Comparison of ENCODE assay signal across 12 cellular contexts in genomic region chr14:104443391-104444158, GRCh38.
DNase-seq lines count a peak whose midpoint lies in the region; ATAC-seq, FAIRE-seq and TF ChIP-seq lines count a peak whose summit lies in the region.
"Had no signal": no experiment of that assay in that cellular context is flagged by ENCODE, and none has a peak within 500 bp of the region (broad histone marks: within the 10 kb centered on the region; RNA-seq: fewer than 3 reads in every experiment).

No MANE protein-coding gene starts in this region.

- no peak overlapping the region for H3K23ac ChIP-seq in H1 (ENCODE audit: insufficient read length)

- peaks cover 6% of the 10 kb centered on the region; the same call in 1 of the 2 replicates for H3K23me2 ChIP-seq in H1 (ENCODE audit: low read depth, low read length)

- H2BK12ac ChIP-seq in H1 (ENCODE audit: low read depth, low read length) = no peak overlapping the region; the same call in 1 of the 2 replicates

- H3K9ac ChIP-seq in H1 (replicated peaks in 1 of 4; ENCODE audit: extremely low read depth in 1 of 4, low read depth in 3 of 4, low read length in 3 of 4) = no peak overlapping the region; a peak in 1 of 7 replicates

- no peak overlapping the region for H3K27ac Mint-ChIP-seq in activated CD4-positive, alpha-beta T cell treated with anti-CD3 and anti-CD28 coated beads for 36 hours
- H3K27ac Mint-ChIP-seq: nephron progenitor cell had no signal

- TF ChIP-seq EP300 in H1 (IDR thresholded peaks at IDR 0.05; ENCODE audit: borderline replicate concordance in 1 of 2, low read depth in 2 of 2, low read length in 2 of 2) = no peak
- TF ChIP-seq EP300 in gastroesophageal sphincter (IDR thresholded peaks at IDR 0.05) = no peak

- H4K5ac ChIP-seq in H1 (ENCODE audit: insufficient read length, low read depth, low read length) = peak overlapping the region; percentile 19

- peak in 2 of 3 experiments; percentile 65 to 70; a peak in 3 of 4 replicates for TF ChIP-seq CTCF in H1 (IDR thresholded peaks at IDR 0.05; ENCODE audit: control extremely low read depth in 1 of 3, insufficient read depth in 1 of 3, low read depth in 1 of 3, low read length in 3 of 3)
- no peak for TF ChIP-seq CTCF in gastroesophageal sphincter (IDR thresholded peaks at IDR 0.05)

- H2AFZ ChIP-seq in H1 (ENCODE audit: low read length) = peak overlapping the region; percentile 84

- H3K56ac ChIP-seq in H1 (replicated peaks; ENCODE audit: insufficient read length, low read depth, low read length) = peak overlapping the region; percentile 87

- H2BK5ac ChIP-seq in H1 (ENCODE audit: low read depth, low read length) = no peak overlapping the region

- no peak overlapping the region; the same call in 1 of the 2 replicates for H4K8ac ChIP-seq in H1 (ENCODE audit: extremely low read depth, insufficient read depth, low read length)

- FAIRE-seq in H1 (lab: Jason Lieb, UNC) = no peak
- no peak for FAIRE-seq in urothelium cell line (lab: Jason Lieb, UNC)
- FAIRE-seq: colon had no signal

- 42% methylated on average over 13 of the region's 13 CpGs; no CpG with 5 or more reads in 1 of the 2 experiments for WGBS in H1 (ENCODE audit: extremely low coverage in 1 of 2, insufficient coverage in 1 of 2, insufficient read length in 1 of 2, insufficient replicate concordance in 2 of 2, low coverage in 1 of 2, low lambda C conversion rate in 2 of 2, missing lambda C conversion rate in 1 of 2), 2 experiments
- WGBS in gastroesophageal sphincter (ENCODE audit: low coverage in 1 of 2), 2 donors = 53% methylated on average over 5 of the region's 13 CpGs; no CpG with 5 or more reads in 1 of the 2 donors

- no peaks in the 10 kb centered on the region for H3K4me1 Mint-ChIP-seq in activated CD4-positive, alpha-beta T cell treated with anti-CD3 and anti-CD28 coated beads for 36 hours

- H3K4ac ChIP-seq in H1 (replicated peaks; ENCODE audit: insufficient read length, low read depth, low read length) = peak overlapping the region; percentile 55

- peaks cover 4% of the 10 kb centered on the region for H3K9me3 Mint-ChIP-seq in activated CD4-positive, alpha-beta T cell treated with anti-CD3 and anti-CD28 coated beads for 36 hours (ENCODE audit: low read depth)

- peak; percentile 40 to 61 for TF ChIP-seq RAD21 in H1 (IDR thresholded peaks at IDR 0.05 in 1 of 2, conservative IDR thresholded peaks at IDR 0.05 in 1 of 2; ENCODE audit: low read depth in 2 of 2, low read length in 2 of 2)

- H3K27me3 ChIP-seq in H1 (replicated peaks in 1 of 4; ENCODE audit: control insufficient read depth in 3 of 4, extremely low read depth in 1 of 4, insufficient read depth in 3 of 4, low read length in 3 of 4) = no peaks in the 10 kb centered on the region; a peak in 1 of 7 replicates
- peaks cover 29% of the 10 kb centered on the region for H3K27me3 ChIP-seq in gastroesophageal sphincter

- intact Hi-C loops in activated CD4-positive, alpha-beta T cell treated with anti-CD3 and anti-CD28 coated beads for 36 hours (cut with DNase I, micrococcal nuclease) = no loop called here

- H3K36me3 ChIP-seq in H1 (ENCODE audit: control insufficient read depth in 2 of 4, insufficient read depth in 4 of 4, low read length in 3 of 4) (no peaks in the 10 kb centered on the region), gastroesophageal sphincter (no peaks in the 10 kb centered on the region)

- H3K36me3 Mint-ChIP-seq in activated CD4-positive, alpha-beta T cell treated with anti-CD3 and anti-CD28 coated beads for 36 hours (ENCODE audit: low read depth) = peaks cover 3% of the 10 kb centered on the region

- no peak overlapping the region for H2BK20ac ChIP-seq in H1 (ENCODE audit: low read length)

- POLR2A ChIA-PET in activated CD4-positive, alpha-beta T cell treated with anti-CD3 and anti-CD28 coated beads for 36 hours (lab: Charles Lee) = no interaction called here
- POLR2A ChIA-PET in H1 (lab: Charles Lee; ENCODE audit: partially characterized antibody) = interaction anchor here (0.6 to 0.7 kb wide), 2 partner anchors 21 to 128 kb away, joined by 3 read pairs; no protein-coding TSS in a partner anchor

- H3K4me1 ChIP-seq in H1 (replicated peaks in 1 of 4; ENCODE audit: control insufficient read depth in 3 of 4, insufficient read depth in 4 of 4, low read length in 3 of 4) (peaks cover 0 to 13% (median 9%) of the 10 kb centered on the region in 4 experiments; a peak in 6 of 7 replicates), gastroesophageal sphincter (no peaks in the 10 kb centered on the region)

- CTCF ChIA-PET in activated CD4-positive, alpha-beta T cell treated with anti-CD3 and anti-CD28 coated beads for 36 hours (lab: Charles Lee) = no interaction called here
- CTCF ChIA-PET in H1 (lab: Charles Lee; ENCODE audit: partially characterized antibody) = interaction anchor here (0.7 to 4.0 kb wide), 11 partner anchors 20 to 317 kb away, joined by 3 to 17 read pairs (median 3); no protein-coding TSS in a partner anchor

- peak overlapping the region in 1 of 2 experiments; percentile 15; a peak in 1 of 4 replicates for H3K4me2 ChIP-seq in H1 (ENCODE audit: insufficient read depth in 1 of 2, low read depth in 2 of 2, low read length in 2 of 2)
- H3K4me2 ChIP-seq: smooth muscle cell had no signal

- no peak overlapping the region for H3K27ac ChIP-seq in H1 (ENCODE audit: low read depth, low read length)
- H3K27ac ChIP-seq in gastroesophageal sphincter = no peak overlapping the region

- H2BK120ac ChIP-seq in H1 (replicated peaks; ENCODE audit: low read depth, low read length) = no peak overlapping the region

- H2AK5ac ChIP-seq in H1 (ENCODE audit: low read depth, low read length) = no peak overlapping the region

- no peaks in the 10 kb centered on the region for H3K79me2 ChIP-seq in H1 (ENCODE audit: control insufficient read depth in 1 of 2, insufficient read depth in 2 of 2, low read length in 2 of 2)

- peak; percentile 33 for ATAC-seq in activated CD4-positive, alpha-beta T cell treated with anti-CD3 and anti-CD28 coated beads for 36 hours
- ATAC-seq in gastroesophageal sphincter = no peak

- no peak overlapping the region for H3K14ac ChIP-seq in H1 (ENCODE audit: insufficient read length)

- H4K91ac ChIP-seq in H1 (replicated peaks; ENCODE audit: insufficient read length, low read length) = no peak overlapping the region

- H3K9me3 ChIP-seq in H1 (ENCODE audit: insufficient read depth in 2 of 2, low read depth in 1 of 2, low read length in 1 of 2) (no peaks in the 10 kb centered on the region), gastroesophageal sphincter (peaks cover 0 to 25% (median 0%) of the 10 kb centered on the region in 3 donors)

- H3K18ac ChIP-seq in H1 (ENCODE audit: extremely low read depth, low read length) = 0 out of 2 replicates have a peak overlapping the region, but pooled peaks have one; percentile 3

- H4K20me1 ChIP-seq in H1 (replicated peaks in 1 of 2; ENCODE audit: control insufficient read depth in 1 of 2, insufficient read depth in 2 of 2, low read length in 2 of 2) = peaks cover 0 to 3% of the 10 kb centered on the region in 2 experiments

- no peak overlapping the region for H3K4me3 ChIP-seq in H1 (ENCODE audit: extremely low read depth in 1 of 4, insufficient read depth in 2 of 4, low read depth in 3 of 4, low read length in 4 of 4)
- no peak overlapping the region for H3K4me3 ChIP-seq in gastroesophageal sphincter
- H3K4me3 ChIP-seq: smooth muscle cell had no signal

- no peak for TF ChIP-seq POLR2A in H1 (IDR thresholded peaks at IDR 0.05; ENCODE audit: control extremely low read depth in 1 of 2, low read depth in 2 of 2, low read length in 2 of 2)
- TF ChIP-seq POLR2A in gastroesophageal sphincter (IDR thresholded peaks at IDR 0.05) = no peak

- H3K27me3 Mint-ChIP-seq in activated CD4-positive, alpha-beta T cell treated with anti-CD3 and anti-CD28 coated beads for 36 hours = peaks cover 10% of the 10 kb centered on the region

- H3K79me1 ChIP-seq in H1 (ENCODE audit: low read depth, low read length) = no peaks in the 10 kb centered on the region

- peak; percentile 25 for DNase-seq in activated CD4-positive, alpha-beta T cell treated with anti-CD3 and anti-CD28 coated beads for 36 hours
- DNase-seq in activated CD4-positive, alpha-beta T cell treated with anti-CD3 and anti-CD28 coated beads for 1 hour = no peak
- peak; percentile 96 for DNase-seq in NCI-H1694 (lab: John Stamatoyannopoulos, UW)
- peak; percentile 17 to 73 for DNase-seq in H1 (ENCODE audit: low read depth in 1 of 2, low spot score in 2 of 2)
- peak; percentile 75 for DNase-seq in retina
- no peak for DNase-seq in T-helper 1 cell
- no peak for DNase-seq in urothelium cell line (ENCODE audit: low spot score)
- DNase-seq: NCI-H2171, nephron progenitor cell had no signal

- H3K4me3 Mint-ChIP-seq in activated CD4-positive, alpha-beta T cell treated with anti-CD3 and anti-CD28 coated beads for 36 hours = no peak overlapping the region
- H3K4me3 Mint-ChIP-seq: nephron progenitor cell had no signal

- peak overlapping the region; percentile 89; the same call in 1 of the 2 replicates for H2BK15ac ChIP-seq in H1 (ENCODE audit: low read length)

TF ChIP-seq in H1, 55 proteins besides CTCF, POLR2A, EP300 and RAD21:
- TF ChIP-seq TBP (IDR thresholded peaks at IDR 0.05; ENCODE audit: low read depth, low read length) (no peak), SP2 (IDR thresholded peaks at IDR 0.05; ENCODE audit: low read length) (no peak), SRF (IDR thresholded peaks at IDR 0.05; ENCODE audit: low read depth, low read length) (no peak), HDAC6 (IDR thresholded peaks at IDR 0.05; ENCODE audit: low read depth, low read length) (no peak), TEAD4 (IDR thresholded peaks at IDR 0.05; ENCODE audit: low read depth, low read length) (no peak), ASH2L (IDR thresholded peaks at IDR 0.05; ENCODE audit: low read length) (no peak), HDAC2 (IDR thresholded peaks at IDR 0.05; ENCODE audit: borderline replicate concordance in 1 of 2, low read depth in 2 of 2, low read length in 2 of 2) (no peak)
- TF ChIP-seq, protein P1, sequence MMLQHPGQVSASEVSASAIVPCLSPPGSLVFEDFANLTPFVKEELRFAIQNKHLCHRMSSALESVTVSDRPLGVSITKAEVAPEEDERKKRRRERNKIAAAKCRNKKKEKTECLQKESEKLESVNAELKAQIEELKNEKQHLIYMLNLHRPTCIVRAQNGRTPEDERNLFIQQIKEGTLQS (IDR thresholded peaks at IDR 0.05; ENCODE audit: insufficient read depth, low read depth, low read length) = no peak
TF ChIP-seq in H1: peak in this region for 0.

Comparison
In these comparisons a context has a peak if more than half of its experiments do, and no peak if none do; other contexts are left out.
1. DNase-seq: peak in activated CD4-positive, alpha-beta T cell treated with anti-CD3 and anti-CD28 coated beads for 36 hours (single experiment), NCI-H1694 (single experiment), H1 (2 of 2) and retina (single experiment); none in activated CD4-positive, alpha-beta T cell treated with anti-CD3 and anti-CD28 coated beads for 1 hour (single experiment), T-helper 1 cell (0 of 5) and urothelium cell line (single experiment).
2. CTCF ChIP-seq: peak in H1 (2 of 3); none in gastroesophageal sphincter (0 of 4).